ENCODE assay signal across 1 cellular context in the genomic region with DNA sequence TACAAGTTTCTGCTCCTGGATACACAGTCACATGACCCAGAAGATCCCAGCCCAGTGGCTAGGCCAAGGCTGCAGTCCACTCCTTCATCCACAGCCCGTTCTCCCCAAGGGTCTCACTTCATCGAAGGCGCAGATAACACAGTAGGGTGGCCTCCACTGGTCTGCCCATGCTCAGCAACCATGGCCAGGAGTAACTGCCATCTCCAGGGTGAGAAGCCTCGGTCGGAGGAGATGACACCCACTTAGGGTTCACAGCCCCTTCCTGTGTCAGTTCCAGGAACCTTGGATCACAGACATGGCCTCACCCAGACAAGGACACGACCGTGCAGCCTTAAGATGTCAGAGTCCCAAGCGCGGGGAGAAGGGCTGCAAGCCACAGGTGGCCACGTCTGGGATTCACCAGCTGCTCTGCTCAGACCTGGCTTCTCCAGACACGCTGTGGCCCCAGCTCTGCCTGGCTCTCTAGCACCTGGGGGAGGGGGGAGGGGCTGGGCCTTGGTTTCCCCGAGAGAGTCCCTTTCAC.
TF ChIP-seq lines count a peak whose summit lies in the region.

No MANE protein-coding gene starts in this region.

TF ChIP-seq in HepG2, 621 proteins besides CTCF, POLR2A, EP300 and RAD21:
- no peak for TF ChIP-seq ZNF256 (CRISPR knock-in tag; conservative IDR thresholded peaks at IDR 0.05)
- TF ChIP-seq NKX3-1 (CRISPR knock-in tag; IDR thresholded peaks at IDR 0.05): no peak
- TF ChIP-seq ZNF816 (CRISPR knock-in tag; IDR thresholded peaks at IDR 0.05; ENCODE audit: borderline replicate concordance): no peak
- TF ChIP-seq, protein P1, sequence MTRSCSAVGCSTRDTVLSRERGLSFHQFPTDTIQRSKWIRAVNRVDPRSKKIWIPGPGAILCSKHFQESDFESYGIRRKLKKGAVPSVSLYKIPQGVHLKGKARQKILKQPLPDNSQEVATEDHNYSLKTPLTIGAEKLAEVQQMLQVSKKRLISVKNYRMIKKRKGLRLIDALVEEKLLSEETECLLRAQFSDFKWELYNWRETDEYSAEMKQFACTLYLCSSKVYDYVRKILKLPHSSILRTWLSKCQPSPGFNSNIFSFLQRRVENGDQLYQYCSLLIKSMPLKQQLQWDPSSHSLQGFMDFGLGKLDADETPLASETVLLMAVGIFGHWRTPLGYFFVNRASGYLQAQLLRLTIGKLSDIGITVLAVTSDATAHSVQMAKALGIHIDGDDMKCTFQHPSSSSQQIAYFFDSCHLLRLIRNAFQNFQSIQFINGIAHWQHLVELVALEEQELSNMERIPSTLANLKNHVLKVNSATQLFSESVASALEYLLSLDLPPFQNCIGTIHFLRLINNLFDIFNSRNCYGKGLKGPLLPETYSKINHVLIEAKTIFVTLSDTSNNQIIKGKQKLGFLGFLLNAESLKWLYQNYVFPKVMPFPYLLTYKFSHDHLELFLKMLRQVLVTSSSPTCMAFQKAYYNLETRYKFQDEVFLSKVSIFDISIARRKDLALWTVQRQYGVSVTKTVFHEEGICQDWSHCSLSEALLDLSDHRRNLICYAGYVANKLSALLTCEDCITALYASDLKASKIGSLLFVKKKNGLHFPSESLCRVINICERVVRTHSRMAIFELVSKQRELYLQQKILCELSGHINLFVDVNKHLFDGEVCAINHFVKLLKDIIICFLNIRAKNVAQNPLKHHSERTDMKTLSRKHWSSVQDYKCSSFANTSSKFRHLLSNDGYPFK (CRISPR knock-in tag; IDR thresholded peaks at IDR 0.05; ENCODE audit: borderline replicate concordance): no peak
- TF ChIP-seq SP2 (CRISPR knock-in tag; IDR thresholded peaks at IDR 0.05): no peak
- no peak for TF ChIP-seq ATF4 (CRISPR knock-in tag; IDR thresholded peaks at IDR 0.05)
- no peak for TF ChIP-seq SNAI1 (CRISPR knock-in tag; IDR thresholded peaks at IDR 0.05; ENCODE audit: borderline replicate concordance)
- TF ChIP-seq ZSCAN25 (CRISPR knock-in tag; IDR thresholded peaks at IDR 0.05): no peak
- TF ChIP-seq ZNF121 (CRISPR knock-in tag; IDR thresholded peaks at IDR 0.05): no peak
- no peak for TF ChIP-seq KDM6A (CRISPR knock-in tag; IDR thresholded peaks at IDR 0.05; ENCODE audit: low read depth)
- TF ChIP-seq ZBTB25 (CRISPR knock-in tag; IDR thresholded peaks at IDR 0.05): no peak
- TF ChIP-seq CHD4 (IDR thresholded peaks at IDR 0.05; ENCODE audit: borderline replicate concordance, low read length): no peak
- no peak for TF ChIP-seq CENPX (CRISPR knock-in tag; IDR thresholded peaks at IDR 0.05)
- TF ChIP-seq ZNF850 (CRISPR knock-in tag; conservative IDR thresholded peaks at IDR 0.05): no peak
- no peak for TF ChIP-seq DR1 (CRISPR knock-in tag; IDR thresholded peaks at IDR 0.05)
- TF ChIP-seq ZNF614 (CRISPR knock-in tag; IDR thresholded peaks at IDR 0.05; ENCODE audit: borderline replicate concordance): no peak
- TF ChIP-seq RBM22 (optimal IDR thresholded peaks at IDR 0.05; ENCODE audit: low read length): peak; percentile 58
- peak; percentile 40 for TF ChIP-seq AGO2 (optimal IDR thresholded peaks at IDR 0.05; ENCODE audit: low read depth, low read length)
TF ChIP-seq in HepG2: peak in this region for 2.
